ENCODE assay signal across 8 cellular contexts in genomic region chr13:46551410-46552301, GRCh38. TPM values are rescaled to one million over a fixed set of nuclear protein-coding genes. Genes with fewer than 3 reads are reported as not detected.
A peak's percentile ranks its signal among the peaks of the same experiment; 100 is the strongest.
DNase-seq lines count a peak whose midpoint lies in the region; ATAC-seq and TF ChIP-seq lines count a peak whose summit lies in the region.

No MANE protein-coding gene starts in this region.

- whole genome bisulfite sequencing in H9 (ENCODE audit: extremely low coverage, insufficient read length, low lambda C conversion rate), result no CpG with 5 or more reads among the region's 22 CpGs
- WGBS in endodermal cell (ENCODE audit: insufficient coverage in 1 of 2, insufficient read length in 1 of 2), 2 experiments, result 53 to 54% methylated on average over 11 to 22 of the region's 22 CpGs

- ATAC-seq in HG03159 (IDR thresholded peaks at IDR 0.05; ENCODE audit: unreplicated experiment), result no peak

- peak overlapping the region; percentile 82 for H3K4me2 ChIP-seq in H9 (ENCODE audit: insufficient read depth, insufficient read length, low read length)

- H3K4me3 Mint-ChIP-seq in H9 (peak overlapping the region; percentile 85 to 92), endodermal cell (peak overlapping the region; percentile 83), mesothelial cell of epicardium (peak overlapping the region; percentile 95)

- H3K9me3 ChIP-seq in H9 (ENCODE audit: control insufficient read depth, low read depth, low read length) (no peaks in the 10 kb centered on the region), endodermal cell (ENCODE audit: control insufficient read depth, low read length) (no peaks in the 10 kb centered on the region)

- TF ChIP-seq CTCF in H9 (conservative IDR thresholded peaks at IDR 0.05) (peak; percentile 88), endodermal cell (conservative IDR thresholded peaks at IDR 0.05) (peak; percentile 94), mesothelial cell of epicardium (IDR thresholded peaks at IDR 0.05; ENCODE audit: unreplicated experiment) (peak; percentile 72)

- H3K9me3 Mint-ChIP-seq in H9 (no peaks in the 10 kb centered on the region), endodermal cell (no peaks in the 10 kb centered on the region), mesothelial cell of epicardium (no peaks in the 10 kb centered on the region)

- H3K9ac ChIP-seq in H9 (ENCODE audit: extremely low read depth, insufficient read length, low read length) (no peak overlapping the region), endodermal cell (ENCODE audit: extremely low read depth, low read length, poor library complexity, severe bottlenecking) (no peak overlapping the region)

- no peak overlapping the region for H2AK5ac ChIP-seq in H9 (ENCODE audit: insufficient read length, low read length)

- no peak overlapping the region for H4K91ac ChIP-seq in H9 (ENCODE audit: insufficient read length, low read depth, low read length)

- no peak overlapping the region for H4K5ac ChIP-seq in H9 (ENCODE audit: insufficient read length, low read depth, low read length)

- H3K4me1 ChIP-seq in H9 (ENCODE audit: insufficient read depth, low read length), result 0 out of 2 replicates have a peak, but pooled peaks cover 1% of the 10 kb centered on the region
- H3K4me1 ChIP-seq in endodermal cell (ENCODE audit: control insufficient read depth, insufficient read depth, low read length), result peaks cover 4% of the 10 kb centered on the region

- DNase-seq in AML-193 (lab: John Stamatoyannopoulos, UW), result peak; percentile 70 to 71
- DNase-seq in H9, result peak; percentile 73
- DNase-seq in NCI-H526 treated with DMSO at 0.1 percent for 48 hours (lab: John Stamatoyannopoulos, UW), result peak; percentile 83
- DNase-seq in activated CD8-positive, alpha-beta memory T cell treated with anti-CD3 and anti-CD28 coated beads for 24 hours, result peak; percentile 85
- DNase-seq in endodermal cell, result peak; percentile 90
- peak; percentile 55 to 82 for DNase-seq in mesothelial cell of epicardium (ENCODE audit: low spot score in 2 of 2, unreplicated experiment in 2 of 2)
- peak; percentile 30 for DNase-seq in stimulated activated CD8-positive, alpha-beta memory T cell treated with anti-CD3 and anti-CD28 coated beads, Interleukin-15, amount 100 ng/mL, for 24 hours (ENCODE audit: low read depth)

- H3K79me2 ChIP-seq in H9 (ENCODE audit: insufficient read depth, low read length), result peaks cover 8% of the 10 kb centered on the region; the same call in 1 of the 2 replicates

- H3K27ac ChIP-seq in H9 (ENCODE audit: insufficient read length, low read depth, low read length) (no peak overlapping the region), endodermal cell (ENCODE audit: low read depth, low read length) (no peak overlapping the region)

- H3K36me3 Mint-ChIP-seq in H9 (ENCODE audit: insufficient read depth in 1 of 3, low read depth in 3 of 3) (no peaks in the 10 kb centered on the region), endodermal cell (ENCODE audit: low read depth) (no peaks in the 10 kb centered on the region), mesothelial cell of epicardium (no peaks in the 10 kb centered on the region)

- no peak overlapping the region for H2BK120ac ChIP-seq in H9 (ENCODE audit: low read depth, low read length, poor library complexity, severe bottlenecking)

- peaks cover 17 to 22% of the 10 kb centered on the region in 2 experiments for H3K4me1 Mint-ChIP-seq in H9
- H3K4me1 Mint-ChIP-seq in endodermal cell, result peaks cover 22% of the 10 kb centered on the region
- H3K4me1 Mint-ChIP-seq in mesothelial cell of epicardium, result peaks cover 39% of the 10 kb centered on the region

- no peak overlapping the region for H3K4ac ChIP-seq in H9 (ENCODE audit: low read depth, low read length)

- no peak overlapping the region for H2BK12ac ChIP-seq in H9 (ENCODE audit: insufficient read length, low read depth, low read length)

- H3K23ac ChIP-seq in H9 (ENCODE audit: insufficient read length, low read depth, low read length), result no peak overlapping the region

- H3K79me1 ChIP-seq in H9 (ENCODE audit: insufficient read depth, low read depth, low read length, poor library complexity, severe bottlenecking), result no peaks in the 10 kb centered on the region

- H3K23me2 ChIP-seq in H9 (ENCODE audit: insufficient read length, low read depth, low read length, poor library complexity, severe bottlenecking), result peaks cover 17% of the 10 kb centered on the region

- no peak overlapping the region for H4K8ac ChIP-seq in H9 (replicated peaks; ENCODE audit: insufficient read length, low read depth, low read length)

- H3K18ac ChIP-seq in H9 (ENCODE audit: insufficient read length, low read depth, low read length), result no peak overlapping the region

- H3K27me3 Mint-ChIP-seq in H9 (ENCODE audit: low read depth) (peaks cover 15% of the 10 kb centered on the region), endodermal cell (ENCODE audit: insufficient read depth) (peaks cover 32% of the 10 kb centered on the region), mesothelial cell of epicardium (ENCODE audit: low read depth) (no peaks in the 10 kb centered on the region)

- no peak overlapping the region for H2BK20ac ChIP-seq in H9 (ENCODE audit: low read depth, low read length, poor library complexity, severe bottlenecking)

- H3K36me3 ChIP-seq in endodermal cell (ENCODE audit: control insufficient read depth, insufficient read depth, low read length), result no peaks in the 10 kb centered on the region

- H3K56ac ChIP-seq in H9 (ENCODE audit: insufficient read length, low read depth, low read length), result no peak overlapping the region

- H3T11ph ChIP-seq in H9 (ENCODE audit: low read length), result no peak overlapping the region

- no peaks in the 10 kb centered on the region for H4K20me1 ChIP-seq in H9 (ENCODE audit: control insufficient read depth, insufficient read depth, insufficient read length)

- H2AFZ ChIP-seq in H9 (ENCODE audit: low read length), result no peak overlapping the region

- peak overlapping the region in 1 of 3 experiments; percentile 67; a peak in 1 of 7 replicates for H3K27ac Mint-ChIP-seq in H9
- no peak overlapping the region for H3K27ac Mint-ChIP-seq in endodermal cell
- H3K27ac Mint-ChIP-seq in mesothelial cell of epicardium, result peak overlapping the region; percentile 93

- no peak overlapping the region for H2BK15ac ChIP-seq in H9 (ENCODE audit: low read depth, low read length)

- no peak overlapping the region for H2BK5ac ChIP-seq in H9 (ENCODE audit: insufficient read length, low read length)

- H3K27me3 ChIP-seq in H9 (ENCODE audit: insufficient read depth, low read length) (peaks cover 4% of the 10 kb centered on the region; the same call in 1 of the 2 replicates), endodermal cell (ENCODE audit: control insufficient read depth, insufficient read depth, low read length, poor library complexity, severe bottlenecking) (peaks cover 23% of the 10 kb centered on the region)

- no peak overlapping the region for H3K4me3 ChIP-seq in endodermal cell (ENCODE audit: low read length)

- no peak overlapping the region for H3K14ac ChIP-seq in H9 (ENCODE audit: insufficient read depth, low read length)

RNA-seq across cellular contexts. Expression of gene LRCH1, which starts 1.3 kb away (rescaled TPM):
- total RNA-seq in H9 (2021) (8.0 and 8.5 TPM in 2 replicates), endodermal cell (10 to 100 TPM in 1 of 2 donors, 1 to 10 TPM in 1; 8.1 to 11.8 TPM), mesothelial cell of epicardium (29.4 to 29.6 TPM (median 29.6 TPM) in 3 replicates)
- 10.0 TPM for polyA plus RNA-seq in endodermal cell (2013, experiment 1 of 2)
- polyA plus RNA-seq in endodermal cell (2013, experiment 2 of 2), result 10.1 TPM

Comparison
In these comparisons a context has a peak if more than half of its experiments do, and no peak if none do; other contexts are left out.
1. DNase-seq: peak in every context shown above with its lines; median percentile 90 in endodermal cell; 85 in activated CD8-positive, alpha-beta memory T cell treated with anti-CD3 and anti-CD28 coated beads for 24 hours; 83 in NCI-H526 treated with DMSO at 0.1 percent for 48 hours; 73 in H9; 70 in AML-193; 68 in mesothelial cell of epicardium; 30 in stimulated activated CD8-positive, alpha-beta memory T cell treated with anti-CD3 and anti-CD28 coated beads, Interleukin-15, amount 100 ng/mL, for 24 hours.